ENCODE assay signal across 8 cellular contexts in the genomic region with DNA sequence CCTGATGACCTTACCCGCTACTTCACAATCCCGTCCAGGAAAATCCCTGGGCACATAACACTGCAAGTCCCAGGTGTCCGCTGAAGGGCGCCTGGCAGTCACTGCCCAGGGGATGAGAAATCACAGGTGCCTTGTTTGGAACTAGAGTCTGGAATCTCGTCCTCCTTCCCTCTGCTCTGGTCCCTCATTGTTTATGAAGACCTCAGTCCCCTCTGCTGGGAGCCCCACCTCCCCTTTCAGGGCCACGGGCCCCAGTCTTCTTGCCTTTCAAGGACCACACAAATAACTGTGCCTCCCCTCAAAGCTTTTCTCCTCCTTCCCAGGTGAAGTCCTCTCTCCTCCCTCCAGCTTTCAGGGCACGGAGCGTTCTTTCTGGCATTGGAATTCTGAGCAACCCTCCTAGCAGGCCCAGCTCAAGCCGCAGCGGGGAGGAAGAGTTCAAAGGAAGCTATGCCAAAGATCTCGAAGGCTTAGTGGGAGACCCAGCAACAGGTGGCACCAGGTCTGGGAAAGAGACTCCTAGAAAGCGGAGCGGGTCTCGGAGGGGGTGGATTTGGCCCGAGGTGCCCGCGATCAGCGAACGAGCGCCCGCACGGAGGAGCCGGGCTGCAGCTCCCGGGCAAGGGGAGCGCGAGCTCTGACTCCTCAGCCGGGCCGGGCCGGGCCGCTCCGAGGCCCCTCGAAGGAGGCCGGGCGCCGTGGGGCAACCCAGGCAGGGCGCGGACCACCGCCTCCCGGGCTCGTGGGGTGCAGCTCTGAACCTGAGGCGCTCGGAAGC. TPM values are rescaled to one million over a fixed set of nuclear protein-coding genes. Genes with fewer than 3 reads are reported as not detected.
A peak's percentile ranks its signal among the peaks of the same experiment; 100 is the strongest.
DNase-seq lines count a peak whose midpoint lies in the region; ATAC-seq and TF ChIP-seq lines count a peak whose summit lies in the region.
"Not testable (repeated sequence)": the region's sequence is repeated elsewhere in the genome, so short reads cannot be mapped to it uniquely, and the experiment has no call there.

No MANE protein-coding gene starts in this region.

- H3K27ac Mint-ChIP-seq in activated T-helper 2 cell treated with anti-CD3 and anti-CD28 coated beads, Interferon-gamma antibody, Interleukin-2, Interleukin-4, amounts not matched to agents 10 μg/mL and 5 μg/mL and 100 μg/mL, durations not matched to agents 14 hours and 24 hours and 36 hours: peak overlapping the region; percentile 49
- peak overlapping the region; percentile 81 for H3K27ac Mint-ChIP-seq in endothelial cell (ENCODE audit: unreplicated experiment)

- not testable (repeated sequence) for H3K9me3 Mint-ChIP-seq in activated T-helper 2 cell treated with anti-CD3 and anti-CD28 coated beads, Interferon-gamma antibody, Interleukin-2, Interleukin-4, amounts not matched to agents 10 μg/mL and 5 μg/mL and 100 μg/mL, durations not matched to agents 14 hours and 24 hours and 36 hours; endothelial cell (ENCODE audit: unreplicated experiment)

- DNase-seq in RPMI7951 (ENCODE audit: low read depth): peak; percentile 8
- peak; percentile 11 for DNase-seq in activated T-helper 2 cell treated with anti-CD3 and anti-CD28 coated beads, Interferon-gamma antibody, Interleukin-2, Interleukin-4, amounts not matched to agents 10 μg/mL and 5 μg/mL and 100 μg/mL, durations not matched to agents 14 hours and 24 hours and 36 hours (ENCODE audit: low spot score)
- peak; percentile 50 for DNase-seq in endothelial cell (ENCODE audit: low spot score)
- peak; percentile 67 for DNase-seq in left kidney (ENCODE audit: low read depth, low spot score)
- DNase-seq in sciatic nerve (ENCODE audit: low spot score): peak; percentile 65

- H3K27me3 Mint-ChIP-seq in activated T-helper 2 cell treated with anti-CD3 and anti-CD28 coated beads, Interferon-gamma antibody, Interleukin-2, Interleukin-4, amounts not matched to agents 10 μg/mL and 5 μg/mL and 100 μg/mL, durations not matched to agents 14 hours and 24 hours and 36 hours (ENCODE audit: low read depth); endothelial cell (ENCODE audit: unreplicated experiment): not testable (repeated sequence)

- ATAC-seq in GM18858 (IDR thresholded peaks at IDR 0.05; ENCODE audit: unreplicated experiment) (peak; percentile 15), HG03175 (IDR thresholded peaks at IDR 0.05; ENCODE audit: unreplicated experiment) (peak; percentile 31)
- ATAC-seq in sciatic nerve: not testable (repeated sequence)

- H3K4me3 Mint-ChIP-seq in activated T-helper 2 cell treated with anti-CD3 and anti-CD28 coated beads, Interferon-gamma antibody, Interleukin-2, Interleukin-4, amounts not matched to agents 10 μg/mL and 5 μg/mL and 100 μg/mL, durations not matched to agents 14 hours and 24 hours and 36 hours (ENCODE audit: low read depth): peak overlapping the region; percentile 77
- H3K4me3 Mint-ChIP-seq in endothelial cell (ENCODE audit: unreplicated experiment): peak overlapping the region; percentile 91

- TF ChIP-seq CTCF in 22Rv1 (IDR thresholded peaks at IDR 0.05); endothelial cell (IDR thresholded peaks at IDR 0.05; ENCODE audit: unreplicated experiment): not testable (repeated sequence)

- H3K27ac ChIP-seq in 22Rv1: peak overlapping the region; percentile 62

- intact Hi-C loops in activated T-helper 2 cell treated with anti-CD3 and anti-CD28 coated beads, Interferon-gamma antibody, Interleukin-2, Interleukin-4, amounts not matched to agents 10 μg/mL and 5 μg/mL and 100 μg/mL, durations not matched to agents 14 hours and 24 hours and 36 hours (cut with micrococcal nuclease): loop anchor here (2.0 kb wide), 2 partner anchors 40 to 106 kb away; a partner anchor contains a TSS
- intact Hi-C loops in sciatic nerve (cut with DNase I): not testable (repeated sequence)

- H3K4me1 Mint-ChIP-seq in activated T-helper 2 cell treated with anti-CD3 and anti-CD28 coated beads, Interferon-gamma antibody, Interleukin-2, Interleukin-4, amounts not matched to agents 10 μg/mL and 5 μg/mL and 100 μg/mL, durations not matched to agents 14 hours and 24 hours and 36 hours (ENCODE audit: low read depth); endothelial cell (ENCODE audit: unreplicated experiment): not testable (repeated sequence)

- not testable (repeated sequence) for H3K36me3 Mint-ChIP-seq in activated T-helper 2 cell treated with anti-CD3 and anti-CD28 coated beads, Interferon-gamma antibody, Interleukin-2, Interleukin-4, amounts not matched to agents 10 μg/mL and 5 μg/mL and 100 μg/mL, durations not matched to agents 14 hours and 24 hours and 36 hours (ENCODE audit: low read depth); endothelial cell (ENCODE audit: low read depth, unreplicated experiment)

RNA-seq across cellular contexts. Expression of a gene that starts 19.5 kb away (rescaled TPM):
- not detected in 2 replicates for total RNA-seq in RPMI7951 (2014; rRNA removed; shearing (Covaris generic))
- not detected in 2 replicates for total RNA-seq in activated T-helper 2 cell treated with anti-CD3 and anti-CD28 coated beads, Interferon-gamma antibody, Interleukin-2, Interleukin-4, amounts not matched to agents 10 μg/mL and 5 μg/mL and 100 μg/mL, durations not matched to agents 14 hours and 24 hours and 36 hours
- total RNA-seq in endothelial cell (ENCODE audit: unreplicated experiment) (0.13 TPM), sciatic nerve (0.27 TPM)

RNA-seq across cellular contexts. Expression of a gene that starts 21.1 kb away (rescaled TPM):
- total RNA-seq in RPMI7951 (2014; rRNA removed; shearing (Covaris generic)): 0.96 and 1.3 TPM in 2 replicates
- total RNA-seq in activated T-helper 2 cell treated with anti-CD3 and anti-CD28 coated beads, Interferon-gamma antibody, Interleukin-2, Interleukin-4, amounts not matched to agents 10 μg/mL and 5 μg/mL and 100 μg/mL, durations not matched to agents 14 hours and 24 hours and 36 hours: not detected in 2 replicates
- total RNA-seq in endothelial cell (ENCODE audit: unreplicated experiment) (5.3 TPM), sciatic nerve (0.58 TPM)

RNA-seq across cellular contexts. Expression of a gene that starts 39.7 kb away (rescaled TPM):
- 7.0 and 13.3 TPM in 2 replicates for total RNA-seq in RPMI7951 (2014; rRNA removed; shearing (Covaris generic))
- total RNA-seq in activated T-helper 2 cell treated with anti-CD3 and anti-CD28 coated beads, Interferon-gamma antibody, Interleukin-2, Interleukin-4, amounts not matched to agents 10 μg/mL and 5 μg/mL and 100 μg/mL, durations not matched to agents 14 hours and 24 hours and 36 hours: 2.7 and 3.4 TPM in 2 replicates
- total RNA-seq in endothelial cell (ENCODE audit: unreplicated experiment) (14.5 TPM), sciatic nerve (13.7 TPM)

RNA-seq across cellular contexts. Expression of a gene that starts 49.8 kb away (rescaled TPM):
- 64.3 and 64.6 TPM in 2 replicates for total RNA-seq in RPMI7951 (2014; rRNA removed; shearing (Covaris generic))
- total RNA-seq in activated T-helper 2 cell treated with anti-CD3 and anti-CD28 coated beads, Interferon-gamma antibody, Interleukin-2, Interleukin-4, amounts not matched to agents 10 μg/mL and 5 μg/mL and 100 μg/mL, durations not matched to agents 14 hours and 24 hours and 36 hours: 69.2 and 69.4 TPM in 2 replicates
- 222 TPM for total RNA-seq in endothelial cell (ENCODE audit: unreplicated experiment)
- 143 TPM for total RNA-seq in sciatic nerve

RNA-seq across cellular contexts. Expression of a gene that starts 51.9 kb away (rescaled TPM):
- total RNA-seq in RPMI7951 (2014; rRNA removed; shearing (Covaris generic)): 14.2 and 19.6 TPM in 2 replicates
- 35.6 and 39.9 TPM in 2 replicates for total RNA-seq in activated T-helper 2 cell treated with anti-CD3 and anti-CD28 coated beads, Interferon-gamma antibody, Interleukin-2, Interleukin-4, amounts not matched to agents 10 μg/mL and 5 μg/mL and 100 μg/mL, durations not matched to agents 14 hours and 24 hours and 36 hours
- total RNA-seq in endothelial cell (ENCODE audit: unreplicated experiment) (38.0 TPM), sciatic nerve (29.8 TPM)

Comparison
In these comparisons a context has a peak if more than half of its experiments do, and no peak if none do; other contexts are left out.
1. DNase-seq: peak in every context shown above with its lines; median percentile 67 in left kidney; 65 in sciatic nerve; 50 in endothelial cell; 11 in activated T-helper 2 cell treated with anti-CD3 and anti-CD28 coated beads, Interferon-gamma antibody, Interleukin-2, Interleukin-4, amounts not matched to agents 10 μg/mL and 5 μg/mL and 100 μg/mL, durations not matched to agents 14 hours and 24 hours and 36 hours; 8 in RPMI7951.